8 cellular contexts compared by ENCODE assay signal in the genomic region with DNA sequence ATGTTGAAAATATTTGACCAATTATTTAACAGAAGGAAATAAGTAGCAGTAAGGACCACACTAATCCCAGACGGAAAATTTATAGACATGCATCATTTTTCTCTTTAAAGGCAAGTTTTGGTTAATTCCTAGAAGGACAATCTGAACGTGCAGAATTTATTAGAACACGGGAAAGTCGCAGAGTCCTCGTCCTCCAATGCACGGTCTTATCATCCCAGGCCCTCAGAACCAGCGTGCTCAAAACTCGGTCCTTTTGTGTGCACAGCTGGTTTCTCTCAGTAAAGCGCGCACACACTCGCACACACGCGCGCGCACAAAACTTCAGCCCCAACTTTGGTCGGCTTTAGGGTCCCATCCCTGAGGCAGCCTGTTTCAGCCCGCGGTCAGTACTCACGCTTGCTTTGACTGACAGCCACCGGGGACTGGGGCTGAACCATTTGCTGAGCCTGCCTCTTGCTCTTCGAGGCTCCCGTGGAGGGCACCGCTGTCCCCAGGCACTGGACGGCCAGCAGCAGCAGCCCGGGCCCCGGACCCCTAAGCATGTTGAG. TPM values are rescaled to one million over a fixed set of nuclear protein-coding genes. Genes with fewer than 3 reads are reported as not detected.
DNase-seq lines count a peak whose midpoint lies in the region; ATAC-seq, FAIRE-seq and TF ChIP-seq lines count a peak whose summit lies in the region.

No MANE protein-coding gene starts in this region.

- peaks cover 16% of the 10 kb centered on the region for H3K4me1 Mint-ChIP-seq in activated CD8-positive, alpha-beta T cell treated with anti-CD3 and anti-CD28 coated beads for 36 hours (ENCODE audit: low read depth)

- DNase-seq in AG10803 (ENCODE audit: low read depth) (no peak), GM19239 (ENCODE audit: insufficient read length, low spot score) (peak; percentile 14), left cardiac atrium (peak; percentile 41), retinal pigment epithelial cell (ENCODE audit: low read depth) (no peak), T1000 (lab: John Stamatoyannopoulos, UW) (no peak), LoVo (ENCODE audit: low spot score) (no peak)
- DNase-seq in activated CD8-positive, alpha-beta T cell treated with anti-CD3 and anti-CD28 coated beads for 36 hours: peak; percentile 17

- no peak overlapping the region for H3K27ac Mint-ChIP-seq in activated CD8-positive, alpha-beta T cell treated with anti-CD3 and anti-CD28 coated beads for 36 hours

- intact Hi-C loops in activated CD8-positive, alpha-beta T cell treated with anti-CD3 and anti-CD28 coated beads for 36 hours (cut with micrococcal nuclease): no loop called here
- intact Hi-C loops in left cardiac atrium (cut with DNase I): no loop called here

- H3K36me3 Mint-ChIP-seq in activated CD8-positive, alpha-beta T cell treated with anti-CD3 and anti-CD28 coated beads for 36 hours (ENCODE audit: low read depth): no peaks in the 10 kb centered on the region

- ATAC-seq in HG03432 (IDR thresholded peaks at IDR 0.05; ENCODE audit: unreplicated experiment): peak; percentile 22
- peak; percentile 58 for ATAC-seq in activated CD8-positive, alpha-beta T cell treated with anti-CD3 and anti-CD28 coated beads for 36 hours
- peak; percentile 24 to 30 for ATAC-seq in left cardiac atrium

- H3K4me3 ChIP-seq in AG10803 (ENCODE audit: low read length): peak overlapping the region; percentile 89
- peak overlapping the region; percentile 85 for H3K4me3 ChIP-seq in retinal pigment epithelial cell (ENCODE audit: low read length)

- TF ChIP-seq CTCF in AG10803 (conservative IDR thresholded peaks at IDR 0.05; ENCODE audit: low read length): no peak
- TF ChIP-seq CTCF in activated CD8-positive, alpha-beta T cell treated with anti-CD3 and anti-CD28 coated beads for 36 hours (IDR thresholded peaks at IDR 0.05): no peak
- TF ChIP-seq CTCF in retinal pigment epithelial cell (conservative IDR thresholded peaks at IDR 0.05; ENCODE audit: low read depth, low read length): no peak

- FAIRE-seq in GM19239 (lab: Jason Lieb, UNC): no peak

- POLR2A ChIA-PET in activated CD8-positive, alpha-beta T cell treated with anti-CD3 and anti-CD28 coated beads for 36 hours (lab: Charles Lee): no interaction called here

- H3K27me3 Mint-ChIP-seq in activated CD8-positive, alpha-beta T cell treated with anti-CD3 and anti-CD28 coated beads for 36 hours: peaks cover 62% of the 10 kb centered on the region

- peak overlapping the region; percentile 45 for H3K4me3 Mint-ChIP-seq in activated CD8-positive, alpha-beta T cell treated with anti-CD3 and anti-CD28 coated beads for 36 hours

- CTCF ChIA-PET in activated CD8-positive, alpha-beta T cell treated with anti-CD3 and anti-CD28 coated beads for 36 hours (lab: Charles Lee): no interaction called here

- no peaks in the 10 kb centered on the region for H3K9me3 Mint-ChIP-seq in activated CD8-positive, alpha-beta T cell treated with anti-CD3 and anti-CD28 coated beads for 36 hours

RNA-seq across cellular contexts. Expression of gene FN1, which starts 0.5 kb away (rescaled TPM):
- under 1 TPM in 1 of 2 experiments, not detected in 1; 0.11 TPM for total RNA-seq in activated CD8-positive, alpha-beta T cell treated with anti-CD3 and anti-CD28 coated beads for 36 hours
- 100 to 1,000 TPM; 245 to 775 TPM for total RNA-seq in left cardiac atrium

Comparison
In these comparisons a context has a peak if more than half of its experiments do, and no peak if none do; other contexts are left out.
1. DNase-seq: peak in GM19239 (single experiment), activated CD8-positive, alpha-beta T cell treated with anti-CD3 and anti-CD28 coated beads for 36 hours (single experiment) and left cardiac atrium (single experiment); none in AG10803 (single experiment), retinal pigment epithelial cell (single experiment), T1000 (single experiment) and LoVo (single experiment).
2. RNA of gene FN1, which starts 0.5 kb away (total RNA-seq): 245 to 775 TPM in left cardiac atrium; 0.11 TPM in activated CD8-positive, alpha-beta T cell treated with anti-CD3 and anti-CD28 coated beads for 36 hours; every median in the first group is over 100 times any median in the second.
3. Peak in every context shown above with its lines, with median percentiles within 50 percentile points of each other: ATAC-seq.